In genomic region chr2:10900216-10901109, GRCh38 we compare ENCODE assay signal across 8 cellular contexts. TPM values are rescaled to one million over a fixed set of nuclear protein-coding genes. Genes with fewer than 3 reads are reported as not detected.
A peak's percentile ranks its signal among the peaks of the same experiment; 100 is the strongest.
DNase-seq lines count a peak whose midpoint lies in the region; TF ChIP-seq lines count a peak whose summit lies in the region.

No MANE protein-coding gene starts in this region.

- peak; percentile 30 for TF ChIP-seq CTCF in DOHH2 (IDR thresholded peaks at IDR 0.05; ENCODE audit: low read depth, low read length, poor library complexity, severe bottlenecking)
- TF ChIP-seq CTCF in tibial nerve (IDR thresholded peaks at IDR 0.05), result no peak

- H3K79me2 ChIP-seq in DOHH2 (ENCODE audit: control insufficient read depth, low read length), result no peaks in the 10 kb centered on the region

- DNase-seq in HS-27A (ENCODE audit: low read depth) (peak; percentile 20), SK-MEL-5 (ENCODE audit: low read depth, low spot score) (peak; percentile 76), kidney tubule cell (ENCODE audit: low spot score) (peak; percentile 16), tibial nerve (ENCODE audit: low spot score in 2 of 2) (no peak), putamen (ENCODE audit: low spot score) (no peak), hepatic stellate cell (ENCODE audit: low spot score) (no peak), GM03348 (ENCODE audit: low spot score) (no peak)

- no peaks in the 10 kb centered on the region for H3K36me3 ChIP-seq in DOHH2 (ENCODE audit: control insufficient read depth, low read length)
- no peaks in the 10 kb centered on the region for H3K36me3 ChIP-seq in tibial nerve

- no peak overlapping the region for H3K4me2 ChIP-seq in DOHH2 (ENCODE audit: low read length)

- H3K9me2 ChIP-seq in DOHH2 (replicated peaks; ENCODE audit: control insufficient read depth, low read length), result no peaks in the 10 kb centered on the region

- no peaks in the 10 kb centered on the region for H4K20me1 ChIP-seq in DOHH2 (ENCODE audit: control insufficient read depth, insufficient read depth, low read depth, low read length)

- H3K9me3 ChIP-seq in DOHH2 (ENCODE audit: control insufficient read depth, insufficient read depth, low read length) (no peaks in the 10 kb centered on the region), tibial nerve (peaks cover 0 to 11% (median 0%) of the 10 kb centered on the region in 4 donors)

- WGBS in tibial nerve, 2 donors, result 85 to 88% methylated on average over 10 of the region's 10 CpGs

- H3K4me3 ChIP-seq in DOHH2 (ENCODE audit: low read length), result no peak overlapping the region
- no peak overlapping the region for H3K4me3 ChIP-seq in tibial nerve

- no peaks in the 10 kb centered on the region for H3F3A ChIP-seq in DOHH2 (ENCODE audit: control insufficient read depth, insufficient read depth)

- TF ChIP-seq EP300 in tibial nerve (IDR thresholded peaks at IDR 0.05), result no peak

- H3K27ac ChIP-seq in DOHH2 (ENCODE audit: low read depth, low read length) (no peak overlapping the region), tibial nerve (no peak overlapping the region)

- in situ Hi-C loops in SK-MEL-5 (cut with HindIII; ENCODE audit: low pct_unique_long_range_greater_than_20kb, low sequenced_read_pairs), result no loop called here

- no peak for TF ChIP-seq POLR2A in tibial nerve (IDR thresholded peaks at IDR 0.05)

- H3K4me1 ChIP-seq in DOHH2 (ENCODE audit: control insufficient read depth, low read length), result no peaks in the 10 kb centered on the region
- no peaks in the 10 kb centered on the region for H3K4me1 ChIP-seq in tibial nerve

- H3K27me3 ChIP-seq in DOHH2 (ENCODE audit: control insufficient read depth, low read length) (peaks cover 6% of the 10 kb centered on the region; the same call in 1 of the 2 replicates), tibial nerve (no peaks in the 10 kb centered on the region)

RNA-seq across cellular contexts. Expression of gene KCNF1, which starts 11.3 kb away (rescaled TPM):
- total RNA-seq in SK-MEL-5 (2014; rRNA removed; shearing (Covaris generic)), result 0.05 TPM in 1 of 2 replicates, not detected in the other
- 0.43 TPM in 1 of 2 replicates, not detected in the other for polyA plus RNA-seq in SK-MEL-5 (2015; cell fraction: cytosol; rRNA removed)
- polyA plus RNA-seq in SK-MEL-5 (2015; cell fraction: nucleus; rRNA removed), result not detected in 2 replicates
- under 1 TPM in 2 of 4 donors, not detected in 2; 0.22 to 0.42 TPM for total RNA-seq in tibial nerve

Comparison
In these comparisons a context has a peak if more than half of its experiments do, and no peak if none do; other contexts are left out.
1. DNase-seq: peak in HS-27A (single experiment), SK-MEL-5 (single experiment) and kidney tubule cell (single experiment); none in tibial nerve (0 of 2), putamen (single experiment), hepatic stellate cell (single experiment) and GM03348 (single experiment).